In genomic region chr2:64854773-64855237, GRCh38 we compare ENCODE assay signal across 1 cellular context.
A peak's percentile ranks its signal among the peaks of the same experiment; 100 is the strongest.
TF ChIP-seq lines count a peak whose summit lies in the region.

No MANE protein-coding gene starts in this region.

TF ChIP-seq in K562, 482 proteins besides CTCF, POLR2A, EP300 and RAD21 (continued from another document and continues in another):
- peak; percentile 23; the same call in 1 of the 2 replicates for TF ChIP-seq ZKSCAN8 (CRISPR knock-in tag; IDR thresholded peaks at IDR 0.05)
- TF ChIP-seq NR2C2 (CRISPR knock-in tag; IDR thresholded peaks at IDR 0.05): no peak
- TF ChIP-seq NR2C2 (tag; IDR thresholded peaks at IDR 0.05): peak; percentile 72
- peak; percentile 74 for TF ChIP-seq CXXC5 (CRISPR knock-in tag; IDR thresholded peaks at IDR 0.05)
- peak in 1 of 2 experiments; percentile 87; a peak in 2 of 4 replicates for TF ChIP-seq RCOR1 (IDR thresholded peaks at IDR 0.05; ENCODE audit: borderline replicate concordance in 1 of 2, low read depth in 2 of 2, low read length in 2 of 2)
- TF ChIP-seq KLF6 (CRISPR knock-in tag; IDR thresholded peaks at IDR 0.05; ENCODE audit: borderline replicate concordance): peak; percentile 82; the same call in 1 of the 2 replicates
- peak; percentile 77; the same call in 1 of the 2 replicates for TF ChIP-seq JUN (IDR thresholded peaks at IDR 0.05; ENCODE audit: borderline replicate concordance, low read depth, low read length)
- no peak for TF ChIP-seq JUN (CRISPR knock-in tag; IDR thresholded peaks at IDR 0.05; ENCODE audit: borderline replicate concordance)
- TF ChIP-seq ZBTB11 (CRISPR knock-in tag; IDR thresholded peaks at IDR 0.05): peak in 1 of 3 experiments; percentile 43; a peak in 1 of 6 replicates
- TF ChIP-seq CHAMP1 (IDR thresholded peaks at IDR 0.05): 0 out of 2 replicates have a peak, but pooled peaks have one; percentile 24
- 0 out of 2 replicates have a peak, but pooled peaks have one; percentile 16 for TF ChIP-seq MAFG (tag; conservative IDR thresholded peaks at IDR 0.05)
- TF ChIP-seq TFE3 (CRISPR knock-in tag; IDR thresholded peaks at IDR 0.05): peak; percentile 56; the same call in 1 of the 2 replicates
- TF ChIP-seq TCFL5 (CRISPR knock-in tag; conservative IDR thresholded peaks at IDR 0.05): peak; percentile 29; the same call in 1 of the 2 replicates
- TF ChIP-seq ETV1 (tag; conservative IDR thresholded peaks at IDR 0.05; ENCODE audit: low read depth): peak; percentile 77
- TF ChIP-seq ERF (CRISPR knock-in tag; IDR thresholded peaks at IDR 0.05): 0 out of 2 replicates have a peak, but pooled peaks have one; percentile 6
- no peak for TF ChIP-seq NR2C1 (IDR thresholded peaks at IDR 0.05)
- TF ChIP-seq NR2C1 (tag; IDR thresholded peaks at IDR 0.05): peak; percentile 81
- TF ChIP-seq SMARCE1 (IDR thresholded peaks at IDR 0.05): peak; percentile 41; the same call in 1 of the 2 replicates
- TF ChIP-seq L3MBTL2 (IDR thresholded peaks at IDR 0.05): peak; percentile 87
- TF ChIP-seq CBFA2T2 (conservative IDR thresholded peaks at IDR 0.05): peak; percentile 70
- no peak for TF ChIP-seq ZBED1 (IDR thresholded peaks at IDR 0.05)
- TF ChIP-seq HCFC1 (IDR thresholded peaks at IDR 0.05; ENCODE audit: low read depth, low read length): peak; percentile 41; the same call in 1 of the 2 replicates
- TF ChIP-seq HINFP (tag; conservative IDR thresholded peaks at IDR 0.05; ENCODE audit: low read depth): no peak
- no peak for TF ChIP-seq KLF10 (CRISPR knock-in tag; IDR thresholded peaks at IDR 0.05)
- no peak for TF ChIP-seq RBM25 (IDR thresholded peaks at IDR 0.05; ENCODE audit: low read depth, low read length, severe bottlenecking)
- peak; percentile 43; the same call in 1 of the 2 replicates for TF ChIP-seq TEAD2 (tag; IDR thresholded peaks at IDR 0.05)
- peak in 1 of 2 experiments; percentile 90; a peak in 2 of 4 replicates for TF ChIP-seq ZNF639 (CRISPR knock-in tag; conservative IDR thresholded peaks at IDR 0.05 in 1 of 2, IDR thresholded peaks at IDR 0.05 in 1 of 2)
- peak; percentile 83; the same call in 1 of the 2 replicates for TF ChIP-seq CTBP1 (IDR thresholded peaks at IDR 0.05; ENCODE audit: borderline replicate concordance)
- TF ChIP-seq REST (CRISPR knock-in tag; IDR thresholded peaks at IDR 0.05; ENCODE audit: low read depth): 0 out of 2 replicates have a peak, but pooled peaks have one; percentile 54
- peak; percentile 39 for TF ChIP-seq GABPA (tag; conservative IDR thresholded peaks at IDR 0.05; ENCODE audit: low read depth)
- TF ChIP-seq CCNT2 (IDR thresholded peaks at IDR 0.05; ENCODE audit: borderline replicate concordance, extremely low read depth, insufficient read length, low read depth, low read length): no peak
- TF ChIP-seq POU5F1 (IDR thresholded peaks at IDR 0.05; ENCODE audit: borderline replicate concordance, low read depth, low read length, partially characterized antibody): no peak
- TF ChIP-seq ID3 (CRISPR knock-in tag; IDR thresholded peaks at IDR 0.05): no peak
- TF ChIP-seq ID3 (tag; IDR thresholded peaks at IDR 0.05): peak; percentile 83; the same call in 1 of the 2 replicates
- no peak for TF ChIP-seq ATF1 (CRISPR knock-in tag; IDR thresholded peaks at IDR 0.05)
- TF ChIP-seq ATF1 (tag; IDR thresholded peaks at IDR 0.05): peak; percentile 59
- TF ChIP-seq HDAC2 (IDR thresholded peaks at IDR 0.05): no peak
- TF ChIP-seq HDGF (IDR thresholded peaks at IDR 0.05): no peak
- peak; percentile 96 for TF ChIP-seq MITF (IDR thresholded peaks at IDR 0.05)
- peak; percentile 41; the same call in 1 of the 2 replicates for TF ChIP-seq HIVEP1 (CRISPR knock-in tag; IDR thresholded peaks at IDR 0.05)
- TF ChIP-seq CLOCK (CRISPR knock-in tag; IDR thresholded peaks at IDR 0.05; ENCODE audit: borderline replicate concordance): 0 out of 2 replicates have a peak, but pooled peaks have one; percentile 40
- TF ChIP-seq TOE1 (IDR thresholded peaks at IDR 0.05; ENCODE audit: borderline replicate concordance): peak; percentile 85
- TF ChIP-seq TOE1 (CRISPR knock-in tag; IDR thresholded peaks at IDR 0.05; ENCODE audit: borderline replicate concordance, low read depth): no peak
- 0 out of 2 replicates have a peak, but pooled peaks have one; percentile 56 for TF ChIP-seq PTTG1 (tag; IDR thresholded peaks at IDR 0.05; ENCODE audit: low read depth)
